12 cellular contexts compared by ENCODE assay signal in genomic region chr12:99911967-99912366, GRCh38.
DNase-seq lines count a peak whose midpoint lies in the region; ATAC-seq and TF ChIP-seq lines count a peak whose summit lies in the region.
"Had no signal": no experiment of that assay in that cellular context is flagged by ENCODE, and none has a peak within 500 bp of the region (broad histone marks: within the 10 kb centered on the region; RNA-seq: fewer than 3 reads in every experiment).

No MANE protein-coding gene starts in this region.

- H3K9me3 Mint-ChIP-seq in Caco-2 (ENCODE audit: unreplicated experiment): no peaks in the 10 kb centered on the region
- no peaks in the 10 kb centered on the region for H3K9me3 Mint-ChIP-seq in endodermal cell
- H3K9me3 Mint-ChIP-seq: activated T-helper 17 cell treated with anti-CD3 and anti-CD28 coated beads, Interleukin-2, amount 50 U/mL, for 72 hours had no signal

- H3K36me3 ChIP-seq in esophagus muscularis mucosa (no peaks in the 10 kb centered on the region), Caco-2 (ENCODE audit: control insufficient read depth, insufficient read depth, low read length) (no peaks in the 10 kb centered on the region), endodermal cell (ENCODE audit: control insufficient read depth, insufficient read depth, low read length) (no peaks in the 10 kb centered on the region)

- H3K9me3 ChIP-seq in esophagus muscularis mucosa: no peaks in the 10 kb centered on the region
- H3K9me3 ChIP-seq in Caco-2: no peaks in the 10 kb centered on the region
- no peaks in the 10 kb centered on the region for H3K9me3 ChIP-seq in endodermal cell (ENCODE audit: control insufficient read depth, low read length)

- peak; percentile 79 for ATAC-seq in GM19468 (IDR thresholded peaks at IDR 0.05; ENCODE audit: extremely low read depth, unreplicated experiment)
- ATAC-seq in HG03045 (IDR thresholded peaks at IDR 0.05; ENCODE audit: unreplicated experiment): peak; percentile 81
- ATAC-seq: activated T-helper 17 cell treated with anti-CD3 and anti-CD28 coated beads, Interleukin-2, amount 50 U/mL, for 72 hours had no signal

- H3K4me3 Mint-ChIP-seq in Caco-2 (ENCODE audit: unreplicated experiment): no peak overlapping the region
- H3K4me3 Mint-ChIP-seq in endodermal cell: no peak overlapping the region
- H3K4me3 Mint-ChIP-seq: activated T-helper 17 cell treated with anti-CD3 and anti-CD28 coated beads, Interleukin-2, amount 50 U/mL, for 72 hours had no signal

- POLR2A ChIA-PET in Caco-2 (lab: Charles Lee): no interaction called here

- no peak overlapping the region for H3K9ac ChIP-seq in endodermal cell (ENCODE audit: extremely low read depth, low read length, poor library complexity, severe bottlenecking)

- TF ChIP-seq EP300 in esophagus muscularis mucosa (IDR thresholded peaks at IDR 0.05): no peak

- H3K4me1 Mint-ChIP-seq in Caco-2 (ENCODE audit: low read depth, unreplicated experiment): peaks cover 28% of the 10 kb centered on the region
- H3K4me1 Mint-ChIP-seq in endodermal cell: peaks cover 9% of the 10 kb centered on the region
- H3K4me1 Mint-ChIP-seq: activated T-helper 17 cell treated with anti-CD3 and anti-CD28 coated beads, Interleukin-2, amount 50 U/mL, for 72 hours had no signal

- H3K4me1 ChIP-seq in esophagus muscularis mucosa (peaks cover 0 to 30% (median 24%) of the 10 kb centered on the region in 4 donors), Caco-2 (peaks cover 33% of the 10 kb centered on the region), endodermal cell (ENCODE audit: control insufficient read depth, insufficient read depth, low read length) (peaks cover 5% of the 10 kb centered on the region)

- no peak for TF ChIP-seq CTCF in AG10803 (conservative IDR thresholded peaks at IDR 0.05; ENCODE audit: low read length)
- TF ChIP-seq CTCF in esophagus muscularis mucosa (IDR thresholded peaks at IDR 0.05): no peak
- TF ChIP-seq CTCF in Caco-2 (IDR thresholded peaks at IDR 0.05; ENCODE audit: insufficient read depth in 1 of 2, low read depth in 1 of 2, low read length in 1 of 2, severe bottlenecking in 1 of 2, unreplicated experiment in 1 of 2): no peak
- no peak for TF ChIP-seq CTCF in endodermal cell (conservative IDR thresholded peaks at IDR 0.05)

- DNase-seq in AG10803 (ENCODE audit: low read depth) (peak; percentile 5), esophagus muscularis mucosa (ENCODE audit: extremely low spot score) (no peak), Caco-2 (no peak), endodermal cell (no peak), NCI-H2107 (lab: John Stamatoyannopoulos, UW) (no peak)
- DNase-seq in stimulated activated CD4-positive, alpha-beta T cell treated with anti-CD3 and anti-CD28 coated beads, Interleukin-2, amount 100 ng/mL, for 24 hours: no peak
- DNase-seq: midbrain, NCI-H1436 treated with DMSO at 0.1 percent for 48 hours had no signal

- CTCF ChIA-PET in Caco-2 (lab: Charles Lee): no interaction called here

- no peak overlapping the region for H3K27ac Mint-ChIP-seq in Caco-2 (ENCODE audit: unreplicated experiment)
- H3K27ac Mint-ChIP-seq in endodermal cell: no peak overlapping the region
- H3K27ac Mint-ChIP-seq: activated T-helper 17 cell treated with anti-CD3 and anti-CD28 coated beads, Interleukin-2, amount 50 U/mL, for 72 hours had no signal

- intact Hi-C loops in esophagus muscularis mucosa (cut with DNase I): no loop called here
- intact Hi-C loops in Caco-2 (cut with micrococcal nuclease; ENCODE audit: unreplicated experiment): no loop called here

- no peak for TF ChIP-seq POLR2A in esophagus muscularis mucosa (IDR thresholded peaks at IDR 0.05; ENCODE audit: low read depth)

- H3K4me3 ChIP-seq in AG10803 (ENCODE audit: low read length) (no peak overlapping the region), esophagus muscularis mucosa (peak overlapping the region; percentile 8 to 35 (median 27)), Caco-2 (ENCODE audit: low read depth, low read length) (no peak overlapping the region), endodermal cell (ENCODE audit: low read length) (no peak overlapping the region)

- H3K36me3 Mint-ChIP-seq in Caco-2 (ENCODE audit: insufficient read depth, unreplicated experiment): no peaks in the 10 kb centered on the region
- H3K36me3 Mint-ChIP-seq in endodermal cell (ENCODE audit: low read depth): no peaks in the 10 kb centered on the region

- H3K27ac ChIP-seq in esophagus muscularis mucosa (replicated peaks in 1 of 4) (peak overlapping the region; percentile 67 to 79 (median 72)), endodermal cell (ENCODE audit: low read depth, low read length) (no peak overlapping the region)
- H3K27ac ChIP-seq: C4-2B had no signal

- WGBS in esophagus muscularis mucosa: 57% methylated on average over 1 of the region's 1 CpG
- WGBS in endodermal cell (ENCODE audit: insufficient coverage in 1 of 2, insufficient read length in 1 of 2), 2 experiments: 96 to 100% methylated on average over 1 of the region's 1 CpG

- H3K27me3 ChIP-seq in esophagus muscularis mucosa: no peaks in the 10 kb centered on the region
- H3K27me3 ChIP-seq in Caco-2 (replicated peaks; ENCODE audit: control insufficient read depth, insufficient read depth, low read length): no peaks in the 10 kb centered on the region
- no peaks in the 10 kb centered on the region for H3K27me3 ChIP-seq in endodermal cell (ENCODE audit: control insufficient read depth, insufficient read depth, low read length, poor library complexity, severe bottlenecking)

- H3K27me3 Mint-ChIP-seq in Caco-2 (ENCODE audit: insufficient read depth, unreplicated experiment) (no peaks in the 10 kb centered on the region), endodermal cell (ENCODE audit: insufficient read depth) (no peaks in the 10 kb centered on the region)
- H3K27me3 Mint-ChIP-seq: activated T-helper 17 cell treated with anti-CD3 and anti-CD28 coated beads, Interleukin-2, amount 50 U/mL, for 72 hours had no signal

- BruUV-seq in Caco-2 (replicated peaks; lab: Mats Ljungman, UMichigan): no TSS peak

Comparison
In these comparisons a context has a peak if more than half of its experiments do, and no peak if none do; other contexts are left out.
1. H3K4me3 ChIP-seq: peak in esophagus muscularis mucosa (4 of 4); none in AG10803 (single experiment), Caco-2 (single experiment) and endodermal cell (single experiment).